In the genomic region with DNA sequence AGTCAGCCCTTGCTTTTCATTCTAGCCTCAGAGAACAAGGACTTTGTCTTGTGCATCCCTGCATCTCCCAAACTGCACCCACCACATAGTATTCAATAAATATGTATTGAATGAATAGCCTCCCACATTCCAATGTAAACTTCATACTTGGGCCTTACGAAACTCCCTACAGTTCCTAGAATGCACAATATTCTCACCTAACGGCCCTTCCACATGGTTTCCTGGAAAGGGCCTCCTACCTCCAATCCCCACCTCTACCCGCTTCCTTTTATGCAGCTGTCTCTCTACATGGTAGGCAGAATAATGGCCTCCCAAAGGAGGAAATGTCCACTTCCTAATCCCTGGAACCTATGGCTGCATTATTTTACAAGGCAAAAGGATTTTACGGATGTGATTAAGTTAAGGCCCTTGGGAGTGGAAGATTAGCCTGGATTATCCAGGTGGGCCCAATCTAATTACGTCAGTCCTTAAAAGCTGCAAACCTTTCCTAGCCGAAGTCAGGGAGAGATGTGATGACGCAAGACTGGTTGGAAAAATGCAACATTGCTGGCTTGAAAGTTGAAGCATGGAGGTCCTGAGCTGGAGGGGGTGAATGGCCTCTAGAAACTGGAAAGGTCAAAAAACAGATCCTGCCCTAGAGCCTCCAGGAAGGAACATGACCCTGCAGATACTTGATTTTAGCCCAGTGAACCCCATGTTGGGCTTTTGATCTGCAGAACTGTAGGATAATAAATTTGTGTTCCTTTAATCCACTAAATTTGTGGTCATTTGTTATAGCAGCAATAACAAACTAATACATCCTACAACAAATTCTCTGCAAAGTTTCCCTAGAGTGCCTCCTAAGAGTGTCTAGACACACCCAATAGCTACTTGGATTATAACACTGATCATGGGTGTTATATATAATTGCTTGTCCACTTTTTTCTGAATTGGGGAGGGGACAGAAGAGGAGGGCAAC, we compare ENCODE assay signal across 17 cellular contexts.
"Had no signal": no experiment of that assay in that cellular context is flagged by ENCODE, and none has a peak within 500 bp of the region (broad histone marks: within the 10 kb centered on the region; RNA-seq: fewer than 3 reads in every experiment).

No MANE protein-coding gene starts in this region.

- H3K9me3 Mint-ChIP-seq: activated CD4-positive, alpha-beta memory T cell treated with anti-CD3 and anti-CD28 coated beads for 36 hours; naive thymus-derived CD4-positive, alpha-beta T cell; stimulated activated naive B cell treated with anti-CD40 and anti-IgM and Interleukin-4, amounts not matched to agents 10 μg/mL and 1 μg/mL and 100 μg/mL, for 72 hours had no signal

- H3K27me3 ChIP-seq: heart left ventricle, tibial artery, uterus had no signal

- H3K27me3 Mint-ChIP-seq: activated CD4-positive, alpha-beta memory T cell treated with anti-CD3 and anti-CD28 coated beads for 36 hours; activated CD8-positive, alpha-beta memory T cell treated with anti-CD3 and anti-CD28 coated beads, Interleukin-2, amount 10 ng/mL, durations not matched to agents 7 days and 5 days; stimulated activated naive B cell treated with anti-CD40 and anti-IgM and Interleukin-4, amounts not matched to agents 10 μg/mL and 1 μg/mL and 100 μg/mL, for 72 hours had no signal

- H3K9me3 ChIP-seq: tibial artery, uterus had no signal

- ATAC-seq: activated CD8-positive, alpha-beta memory T cell treated with anti-CD3 and anti-CD28 coated beads, Interleukin-2, amount 10 ng/mL, durations not matched to agents 7 days and 5 days; left colon; naive thymus-derived CD4-positive, alpha-beta T cell; stimulated activated naive B cell treated with anti-CD40 and anti-IgM and Interleukin-4, amounts not matched to agents 10 μg/mL and 1 μg/mL and 100 μg/mL, for 72 hours had no signal

- FAIRE-seq: astrocyte, frontal cortex had no signal

- H3K36me3 Mint-ChIP-seq: activated CD4-positive, alpha-beta memory T cell treated with anti-CD3 and anti-CD28 coated beads for 36 hours; activated CD8-positive, alpha-beta memory T cell treated with anti-CD3 and anti-CD28 coated beads, Interleukin-2, amount 10 ng/mL, durations not matched to agents 7 days and 5 days; naive thymus-derived CD4-positive, alpha-beta T cell; stimulated activated naive B cell treated with anti-CD40 and anti-IgM and Interleukin-4, amounts not matched to agents 10 μg/mL and 1 μg/mL and 100 μg/mL, for 72 hours had no signal

- H3K36me3 ChIP-seq: heart left ventricle, tibial artery, uterus had no signal

- H3K27ac Mint-ChIP-seq: activated CD4-positive, alpha-beta memory T cell treated with anti-CD3 and anti-CD28 coated beads for 36 hours; activated CD8-positive, alpha-beta memory T cell treated with anti-CD3 and anti-CD28 coated beads, Interleukin-2, amount 10 ng/mL, durations not matched to agents 7 days and 5 days had no signal

- H3K4me3 Mint-ChIP-seq: activated CD4-positive, alpha-beta memory T cell treated with anti-CD3 and anti-CD28 coated beads for 36 hours; activated CD8-positive, alpha-beta memory T cell treated with anti-CD3 and anti-CD28 coated beads, Interleukin-2, amount 10 ng/mL, durations not matched to agents 7 days and 5 days; stimulated activated naive B cell treated with anti-CD40 and anti-IgM and Interleukin-4, amounts not matched to agents 10 μg/mL and 1 μg/mL and 100 μg/mL, for 72 hours had no signal

- H3K4me1 ChIP-seq: uterus had no signal

- H3K4me3 ChIP-seq: heart left ventricle, tibial artery, uterus had no signal

- H3K27ac ChIP-seq: epithelial cell of prostate, tibial artery, uterus had no signal

- DNase-seq: activated CD4-positive, alpha-beta memory T cell treated with anti-CD3 and anti-CD28 coated beads for 36 hours; activated CD4-positive, alpha-beta T cell treated with anti-CD3 and anti-CD28 coated beads for 1 hour; activated CD8-positive, alpha-beta memory T cell treated with anti-CD3 and anti-CD28 coated beads, Interleukin-2, amount 10 ng/mL, durations not matched to agents 7 days and 5 days; activated naive CD4-positive, alpha-beta T cell treated with anti-CD3 and anti-CD28 coated beads, Interleukin-2, amount 50 U/mL, for 16 hours; activated T-cell treated with anti-CD3 and anti-CD28 coated beads, Interleukin-2, amount 50 U/mL, for 1 hour; heart left ventricle; left colon; mammary epithelial cell; naive thymus-derived CD4-positive, alpha-beta T cell; retina; stimulated activated naive B cell treated with anti-CD40 and anti-IgM and Interleukin-4, amounts not matched to agents 10 μg/mL and 1 μg/mL and 100 μg/mL, for 72 hours; T-helper 9 cell; tibial artery; uterus had no signal
